ENCODE assay signal across 8 cellular contexts in genomic region chr11:47248304-47248663, GRCh38. TPM values are rescaled to one million over a fixed set of nuclear protein-coding genes. Genes with fewer than 3 reads are reported as not detected.
DNase-seq lines count a peak whose midpoint lies in the region; ATAC-seq, FAIRE-seq and TF ChIP-seq lines count a peak whose summit lies in the region.

No MANE protein-coding gene starts in this region.

- H3K9me1 ChIP-seq in endothelial cell of umbilical vein (replicated peaks; ENCODE audit: control insufficient read depth, extremely low read depth, insufficient read depth, low read length) = no peaks in the 10 kb centered on the region

- dilution Hi-C loops in endothelial cell of umbilical vein (cut with MboI; ENCODE audit: extremely low pct_ligation_motif_present, low sequenced_read_pairs) = no loop called here

- H3K27me3 Mint-ChIP-seq in nephron progenitor cell (ENCODE audit: low read depth, poor library complexity) = peaks cover 4% of the 10 kb centered on the region

- no peaks in the 10 kb centered on the region for H4K20me1 ChIP-seq in PC-9 (ENCODE audit: insufficient read depth)
- no peaks in the 10 kb centered on the region for H4K20me1 ChIP-seq in endothelial cell of umbilical vein (replicated peaks; ENCODE audit: control insufficient read depth, extremely low read depth, insufficient read depth, low read length)

- H3K79me2 ChIP-seq in PC-9 (ENCODE audit: low read depth) (peaks cover 39% of the 10 kb centered on the region), endothelial cell of umbilical vein (ENCODE audit: control insufficient read depth, insufficient read depth, low read length) (peaks cover 8% of the 10 kb centered on the region)

- no peak for TF ChIP-seq POLR2A in endothelial cell of umbilical vein (IDR thresholded peaks at IDR 0.05; ENCODE audit: low read depth, low read length)

- H3K9me3 ChIP-seq in PC-9 (ENCODE audit: insufficient read depth, low read depth) (no peaks in the 10 kb centered on the region), endothelial cell of umbilical vein (replicated peaks; ENCODE audit: control insufficient read depth, insufficient read depth, low read length) (no peaks in the 10 kb centered on the region)

- no peaks in the 10 kb centered on the region for H3K9me3 Mint-ChIP-seq in nephron progenitor cell

- peaks cover 39% of the 10 kb centered on the region for H3K4me1 Mint-ChIP-seq in nephron progenitor cell

- H3K27ac ChIP-seq in PC-9 (0 out of 2 replicates have a peak overlapping the region, but pooled peaks have one; percentile 33), endothelial cell of umbilical vein (ENCODE audit: insufficient read depth, low read depth, low read length) (peak overlapping the region; percentile 49)

- H3K4me3 Mint-ChIP-seq in nephron progenitor cell = peak overlapping the region; percentile 99

- TF ChIP-seq CTCF in PC-9 (conservative IDR thresholded peaks at IDR 0.05) (no peak), endothelial cell of umbilical vein (IDR thresholded peaks at IDR 0.05; ENCODE audit: extremely low read depth in 1 of 2, insufficient read depth in 1 of 2, low read depth in 1 of 2, low read length in 2 of 2) (no peak), nephron progenitor cell (IDR thresholded peaks at IDR 0.05) (no peak)

- peak overlapping the region; percentile 76 for H3K9ac ChIP-seq in endothelial cell of umbilical vein (replicated peaks; ENCODE audit: extremely low read depth, insufficient read depth, low read length)

- H3K4me1 ChIP-seq in PC-9 (replicated peaks; ENCODE audit: insufficient read depth) (peaks cover 33% of the 10 kb centered on the region), endothelial cell of umbilical vein (ENCODE audit: control insufficient read depth, extremely low read depth, insufficient read depth, low read length) (peaks cover 13% of the 10 kb centered on the region)

- peak overlapping the region; percentile 99 for H3K4me2 ChIP-seq in PC-9
- H3K4me2 ChIP-seq in endothelial cell of umbilical vein (ENCODE audit: insufficient read depth, low read length) = peak overlapping the region; percentile 89

- no peaks in the 10 kb centered on the region for H3K9me2 ChIP-seq in PC-9 (ENCODE audit: insufficient read depth)

- CTCF ChIA-PET in PC-9 (lab: Charles Lee) = interaction anchor here (0.8 to 1.6 kb wide), 6 partner anchors 9 to 107 kb away, joined by 3 to 7 read pairs (median 4); partner anchors contain the start of gene NR1H3
- CTCF ChIA-PET in endothelial cell of umbilical vein (lab: Charles Lee) = interaction anchor here (0.8 to 2.3 kb wide), 12 partner anchors 9 to 126 kb away, joined by 3 to 38 read pairs (median 5); partner anchors contain the start of genes DDB2, NR1H3 and PACSIN3

- H3K4me3 ChIP-seq in PC-9 (peak overlapping the region; percentile 74), endothelial cell of umbilical vein (replicated peaks in 1 of 3; ENCODE audit: insufficient read depth in 1 of 3, low read depth in 1 of 3, low read length in 3 of 3) (peak overlapping the region; percentile 50 to 74 (median 68))

- POLR2A ChIA-PET in PC-9 (lab: Charles Lee; ENCODE audit: unreplicated experiment) = interaction anchor here (1.0 to 1.4 kb wide), 4 partner anchors 9 to 54 kb away, joined by 5 to 15 read pairs (median 8); partner anchors contain the start of gene NR1H3
- POLR2A ChIA-PET in endothelial cell of umbilical vein (lab: Charles Lee) = interaction anchor here (0.6 to 1.9 kb wide), 6 partner anchors 11 to 34 kb away, joined by 3 to 15 read pairs (median 3); partner anchors contain the start of gene DDB2

- peaks cover 10% of the 10 kb centered on the region for H3F3A ChIP-seq in PC-9 (ENCODE audit: insufficient read depth, low read depth)

- BruUV-seq in PC-9 (replicated peaks; lab: Mats Ljungman, UMichigan) (TSS peak; percentile 62), endothelial cell of umbilical vein (replicated peaks; lab: Mats Ljungman, UMichigan) (TSS peak; percentile 64)

- no peak for DNase-seq in PC-9
- no peak for DNase-seq in endothelial cell of umbilical vein (ENCODE audit: low read depth, low spot score)
- DNase-seq in nephron progenitor cell = no peak
- DNase-seq in dermis blood vessel endothelial cell = no peak
- no peak for DNase-seq in D341Med (ENCODE audit: low spot score)
- DNase-seq in activated CD4-positive, alpha-beta T cell treated with anti-CD3 and anti-CD28 coated beads for 4 hours = no peak

- peaks cover 23% of the 10 kb centered on the region for H3K36me3 Mint-ChIP-seq in nephron progenitor cell (ENCODE audit: low read depth)

- H2AFZ ChIP-seq in PC-9 (peak overlapping the region; percentile 99), endothelial cell of umbilical vein (ENCODE audit: low read depth, low read length) (peak overlapping the region; percentile 83)

- H3K27ac Mint-ChIP-seq in nephron progenitor cell = peak overlapping the region; percentile 100

- H3K27me3 ChIP-seq in PC-9 (ENCODE audit: insufficient read depth, low read depth) (no peaks in the 10 kb centered on the region), endothelial cell of umbilical vein (ENCODE audit: control insufficient read depth in 2 of 2, insufficient read depth in 2 of 2, low read length in 2 of 2) (no peaks in the 10 kb centered on the region)

- intact Hi-C loops in PC-9 (cut with micrococcal nuclease; ENCODE audit: unreplicated experiment) (loop anchor here (1.0 to 2.0 kb wide), 2 partner anchors 63 to 71 kb away; partner anchors contain the start of gene ARFGAP2), endothelial cell of umbilical vein (cut with micrococcal nuclease) (loop anchor here (1.0 kb wide), 1 partner anchor 17 kb away; no protein-coding TSS in a partner anchor)

- H3K36me3 ChIP-seq in PC-9 (ENCODE audit: low read depth) (no peaks in the 10 kb centered on the region), endothelial cell of umbilical vein (ENCODE audit: control insufficient read depth in 2 of 2, extremely low read depth in 1 of 2, insufficient read depth in 2 of 2, low read length in 2 of 2) (peaks cover 0 to 16% of the 10 kb centered on the region in 2 experiments)

- ATAC-seq in GM18511 (IDR thresholded peaks at IDR 0.05; ENCODE audit: unreplicated experiment) = peak; percentile 36
- peak; percentile 23 for ATAC-seq in HG02623 (IDR thresholded peaks at IDR 0.05; ENCODE audit: unreplicated experiment)

- no peak for FAIRE-seq in endothelial cell of umbilical vein (lab: Jason Lieb, UNC)

TF ChIP-seq in endothelial cell of umbilical vein, 7 proteins besides CTCF, POLR2A, EP300 and RAD21:
- TF ChIP-seq POLR2AphosphoS5 (IDR thresholded peaks at IDR 0.05; ENCODE audit: insufficient read depth, low read depth, low read length) = no peak
- no peak for TF ChIP-seq FOS (IDR thresholded peaks at IDR 0.05; ENCODE audit: borderline replicate concordance, insufficient read depth, low read length)
- TF ChIP-seq MAX (IDR thresholded peaks at IDR 0.05; ENCODE audit: insufficient read depth, insufficient read length) = no peak

RNA-seq across cellular contexts. Expression of gene ACP2, which starts 0.3 kb away (rescaled TPM):
- total RNA-seq in PC-9 (2021) (20.4 and 24.1 TPM in 2 replicates), endothelial cell of umbilical vein (35.6 and 39.7 TPM in 2 replicates), dermis blood vessel endothelial cell (52.6 and 64.2 TPM in 2 replicates)
- polyA plus RNA-seq in endothelial cell of umbilical vein = 49.2 and 52.6 TPM in 2 replicates
- 32.4 and 38.2 TPM in 2 replicates for polyA plus RNA-seq in endothelial cell of umbilical vein (2011; cell fraction: cytosol; rRNA removed)
- 44.8 and 56.0 TPM in 2 replicates for polyA plus RNA-seq in endothelial cell of umbilical vein (2011; cell fraction: nucleus; rRNA removed)
- polyA plus RNA-seq in endothelial cell of umbilical vein (2012) = 22.8 and 24.6 TPM in 2 replicates
- 36.5 and 42.3 TPM in 2 replicates for polyA minus RNA-seq in endothelial cell of umbilical vein
- polyA minus RNA-seq in endothelial cell of umbilical vein (2011; cell fraction: cytosol; rRNA and poly(A)+ RNA removed) = 26.8 TPM
- 23.0 and 23.4 TPM in 2 replicates for polyA minus RNA-seq in endothelial cell of umbilical vein (2011; cell fraction: nucleus; rRNA and poly(A)+ RNA removed)

RNA-seq across cellular contexts. Expression of gene NR1H3, which starts 9.5 kb away (rescaled TPM):
- 71.5 and 90.4 TPM in 2 replicates for total RNA-seq in PC-9 (2021)
- 7.4 and 9.8 TPM in 2 replicates for total RNA-seq in endothelial cell of umbilical vein
- 16.3 and 19.1 TPM in 2 replicates for polyA plus RNA-seq in endothelial cell of umbilical vein
- polyA plus RNA-seq in endothelial cell of umbilical vein (2011; cell fraction: cytosol; rRNA removed) = 12.3 and 14.0 TPM in 2 replicates
- 22.8 and 30.1 TPM in 2 replicates for polyA plus RNA-seq in endothelial cell of umbilical vein (2011; cell fraction: nucleus; rRNA removed)
- 7.4 and 8.4 TPM in 2 replicates for polyA plus RNA-seq in endothelial cell of umbilical vein (2012)
- polyA minus RNA-seq in endothelial cell of umbilical vein = 12.0 and 19.2 TPM in 2 replicates
- polyA minus RNA-seq in endothelial cell of umbilical vein (2011; cell fraction: cytosol; rRNA and poly(A)+ RNA removed) = 50.5 TPM
- 7.1 and 7.2 TPM in 2 replicates for polyA minus RNA-seq in endothelial cell of umbilical vein (2011; cell fraction: nucleus; rRNA and poly(A)+ RNA removed)
- total RNA-seq in dermis blood vessel endothelial cell = 34.7 and 36.6 TPM in 2 replicates

RNA-seq across cellular contexts. Expression of gene MADD, which starts 21.6 kb away (rescaled TPM):
- total RNA-seq in PC-9 (2021) (61.1 and 65.9 TPM in 2 replicates), endothelial cell of umbilical vein (36.8 and 38.5 TPM in 2 replicates), dermis blood vessel endothelial cell (29.8 and 33.6 TPM in 2 replicates)
- polyA plus RNA-seq in endothelial cell of umbilical vein = 25.5 and 35.3 TPM in 2 replicates
- 15.6 and 17.5 TPM in 2 replicates for polyA plus RNA-seq in endothelial cell of umbilical vein (2011; cell fraction: cytosol; rRNA removed)
- 72.4 and 96.5 TPM in 2 replicates for polyA plus RNA-seq in endothelial cell of umbilical vein (2011; cell fraction: nucleus; rRNA removed)
- polyA plus RNA-seq in endothelial cell of umbilical vein (2012) = 24.6 and 25.8 TPM in 2 replicates
- 73.1 and 89.7 TPM in 2 replicates for polyA minus RNA-seq in endothelial cell of umbilical vein
- 54.2 TPM for polyA minus RNA-seq in endothelial cell of umbilical vein (2011; cell fraction: cytosol; rRNA and poly(A)+ RNA removed)
- 60.8 and 96.7 TPM in 2 replicates for polyA minus RNA-seq in endothelial cell of umbilical vein (2011; cell fraction: nucleus; rRNA and poly(A)+ RNA removed)

RNA-seq across cellular contexts. Expression of gene DDB2, which starts 33.5 kb away (rescaled TPM):
- total RNA-seq in PC-9 (2021) (72.3 and 85.2 TPM in 2 replicates), endothelial cell of umbilical vein (92.4 and 112 TPM in 2 replicates), dermis blood vessel endothelial cell (59.2 and 71.9 TPM in 2 replicates)
- 86.1 and 96.6 TPM in 2 replicates for polyA plus RNA-seq in endothelial cell of umbilical vein
- polyA plus RNA-seq in endothelial cell of umbilical vein (2011; cell fraction: cytosol; rRNA removed) = 70.3 and 77.1 TPM in 2 replicates
- polyA plus RNA-seq in endothelial cell of umbilical vein (2011; cell fraction: nucleus; rRNA removed) = 234 and 235 TPM in 2 replicates
- 93.7 and 116 TPM in 2 replicates for polyA plus RNA-seq in endothelial cell of umbilical vein (2012)
- polyA minus RNA-seq in endothelial cell of umbilical vein = 72.1 and 77.4 TPM in 2 replicates
- 45.6 TPM for polyA minus RNA-seq in endothelial cell of umbilical vein (2011; cell fraction: cytosol; rRNA and poly(A)+ RNA removed)
- polyA minus RNA-seq in endothelial cell of umbilical vein (2011; cell fraction: nucleus; rRNA and poly(A)+ RNA removed) = 58.0 and 75.8 TPM in 2 replicates
